Comparison of ENCODE assay signal across 35 cellular contexts in the genomic region with DNA sequence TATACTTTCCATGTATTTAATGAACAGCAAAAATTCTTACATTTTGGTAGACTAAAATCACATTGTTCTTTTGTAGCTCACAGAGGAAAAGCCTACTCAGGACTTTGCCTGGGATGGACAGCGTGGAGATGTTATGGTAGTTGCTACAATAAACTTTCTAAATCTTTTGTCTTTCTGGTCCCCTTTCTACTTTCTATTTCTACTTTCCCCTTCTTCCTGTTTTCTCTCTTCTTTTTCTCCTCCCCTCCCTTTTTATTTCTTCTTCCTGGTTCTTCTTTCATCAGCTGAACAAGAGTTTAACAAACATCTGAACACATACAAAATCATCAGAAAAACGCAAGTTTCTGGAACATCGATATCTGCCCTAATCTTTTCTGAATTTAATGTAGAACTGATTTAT. TPM values are rescaled to one million over a fixed set of nuclear protein-coding genes. Genes with fewer than 3 reads are reported as not detected.
"Had no signal": no experiment of that assay in that cellular context is flagged by ENCODE, and none has a peak within 500 bp of the region (broad histone marks: within the 10 kb centered on the region; RNA-seq: fewer than 3 reads in every experiment).

No MANE protein-coding gene starts in this region.

- H3K9me3 ChIP-seq: adrenal gland, ascending aorta, body of pancreas, breast epithelium had no signal

- H3K4me3 ChIP-seq: adrenal gland, ascending aorta, body of pancreas, breast epithelium, cardiac muscle cell had no signal

- H3K27me3 ChIP-seq: adrenal gland, ascending aorta, body of pancreas, brain microvascular endothelial cell, breast epithelium, cardiac muscle cell had no signal

- H3K27ac ChIP-seq: adrenal gland, ascending aorta, body of pancreas, brain microvascular endothelial cell, breast epithelium, cardiac muscle cell had no signal

- H3K4me1 ChIP-seq: adrenal gland, ascending aorta, body of pancreas, breast epithelium had no signal

- FAIRE-seq: astrocyte, bronchial epithelial cell, colon had no signal

- DNase-seq: activated effector memory CD4-positive, alpha-beta T cell treated with anti-CD3 and anti-CD28 coated beads, Interleukin-2, amount 50 U/mL, for 16 hours; activated effector memory CD4-positive, alpha-beta T cell treated with Interleukin-2 at 50 U/mL for 16 hours; activated gamma-delta T cell; activated gamma-delta T cell treated with Interleukin-2 at 50 U/mL for 16 hours; activated naive CD4-positive, alpha-beta T cell; activated naive CD4-positive, alpha-beta T cell treated with anti-CD3 and anti-CD28 coated beads for 36 hours; activated naive CD4-positive, alpha-beta T cell treated with anti-CD3 and anti-CD28 coated beads, Interleukin-2, amount 10 ng/mL, durations not matched to agents 7 days and 5 days; activated naive CD4-positive, alpha-beta T cell treated with anti-CD3 and anti-CD28 coated beads, Interleukin-2, amount 50 U/mL, for 16 hours; activated naive CD4-positive, alpha-beta T cell treated with Interleukin-2 at 50 U/mL for 16 hours; activated naive CD8-positive, alpha-beta T cell treated with anti-CD3 and anti-CD28 coated beads for 36 hours; activated naive CD8-positive, alpha-beta T cell treated with anti-CD3 and anti-CD28 coated beads, Interleukin-2, amount 10 ng/mL, durations not matched to agents 7 days and 5 days; activated naive CD8-positive, alpha-beta T cell treated with anti-CD3 and anti-CD28 coated beads, Interleukin-2, amount 50 U/mL, for 24 hours; activated T-cell treated with anti-CD3 and anti-CD28 coated beads, Interleukin-2, amount 50 U/mL, for 4 hours; activated T-cell treated with anti-CD3 and anti-CD28 coated beads, Interleukin-2, amount 50 U/mL, for 48 hours; activated T-cell treated with anti-CD3 and anti-CD28 coated beads, Interleukin-2, amount 50 U/mL, for 72 hours; adrenal gland; amniotic stem cell; amygdala; anterior cingulate cortex; aorta; body of pancreas; brain microvascular endothelial cell; caudate nucleus; central memory CD4-positive, alpha-beta T cell; cerebellar nuclear complex had no signal

- H3K36me3 ChIP-seq: adrenal gland, ascending aorta, brain microvascular endothelial cell, breast epithelium, cardiac muscle cell had no signal

RNA-seq across cellular contexts. Expression of gene GDNF, which starts 15.6 kb away (rescaled TPM):
- total RNA-seq: activated naive CD4-positive, alpha-beta T cell treated with anti-CD3 and anti-CD28 coated beads for 36 hours; activated naive CD4-positive, alpha-beta T cell treated with anti-CD3 and anti-CD28 coated beads, Interleukin-2, amount 50 U/mL, for 72 hours; activated naive CD8-positive, alpha-beta T cell treated with anti-CD3 and anti-CD28 coated beads for 36 hours; activated naive CD8-positive, alpha-beta T cell treated with anti-CD3 and anti-CD28 coated beads, Interleukin-2, amount 10 ng/mL, durations not matched to agents 7 days and 5 days; activated T-cell treated with anti-CD3 and anti-CD28 coated beads, Interleukin-2, amount 50 U/mL, for 4 hours; activated T-cell treated with anti-CD3 and anti-CD28 coated beads, Interleukin-2, amount 50 U/mL, for 72 hours; activated T-helper 17 cell treated with anti-CD3 and anti-CD28 coated beads, Interleukin-2, amount 50 U/mL, for 72 hours; activated T-helper 2 cell treated with anti-CD3 and anti-CD28 coated beads, Interferon-gamma antibody, Interleukin-2, Interleukin-4, amounts not matched to agents 10 μg/mL and 5 μg/mL and 100 μg/mL, durations not matched to agents 14 hours and 24 hours and 36 hours; ascending aorta; body of pancreas; cardiac muscle cell; cerebellum had no signal
